Comparison of ENCODE assay signal across 8 cellular contexts in the genomic region with DNA sequence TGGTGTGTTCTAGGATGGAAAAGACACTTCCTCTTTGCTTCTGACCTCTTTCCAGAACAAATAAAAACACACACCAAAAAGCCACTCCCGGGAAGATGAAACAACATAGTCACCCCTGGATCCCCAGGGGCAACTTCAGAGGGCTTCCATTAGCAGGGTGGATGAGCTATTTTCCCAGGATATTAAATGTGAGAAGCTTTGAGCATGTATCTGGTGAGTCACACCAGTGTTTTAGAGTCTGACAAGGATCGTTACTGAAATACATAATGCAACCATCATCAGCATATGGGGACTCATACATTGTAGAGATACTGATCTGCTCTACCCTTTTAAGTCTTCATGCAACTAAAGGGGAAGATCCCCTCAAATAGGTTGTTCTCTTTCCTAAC.
DNase-seq lines count a peak whose midpoint lies in the region; ATAC-seq, FAIRE-seq and TF ChIP-seq lines count a peak whose summit lies in the region.
"Had no signal": no experiment of that assay in that cellular context is flagged by ENCODE, and none has a peak within 500 bp of the region (broad histone marks: within the 10 kb centered on the region; RNA-seq: fewer than 3 reads in every experiment).

No MANE protein-coding gene starts in this region.

- TF ChIP-seq POLR2A in HepG2 (IDR thresholded peaks at IDR 0.05; ENCODE audit: insufficient read depth in 1 of 2, low read depth in 2 of 2, low read length in 2 of 2) = no peak

- in situ Hi-C loops in HepG2 (cut with HindIII; ENCODE audit: extremely low pct_ligation_motif_present, low pct_unique_long_range_greater_than_20kb) = no loop called here

- H3K4me1 ChIP-seq in HepG2 (ENCODE audit: insufficient read depth, low read length) = no peaks in the 10 kb centered on the region

- H3K27ac ChIP-seq in RWPE1 (no peak overlapping the region), HepG2 (ENCODE audit: extremely low read length, insufficient read depth, low read length) (no peak overlapping the region)

- CTCF ChIA-PET in RWPE1 (lab: Yijun Ruan, JAX) (no interaction called here), HepG2 (lab: Yijun Ruan, JAX; ENCODE audit: low intra/inter-chr PET ratio, low total read pairs) (no interaction called here)

- H3K9me3 ChIP-seq in HepG2 (ENCODE audit: low read length) = no peaks in the 10 kb centered on the region

- no peak for TF ChIP-seq CTCF in RWPE1 (conservative IDR thresholded peaks at IDR 0.05; ENCODE audit: low read depth)
- no peak for TF ChIP-seq CTCF in epithelial cell of esophagus (IDR thresholded peaks at IDR 0.05; ENCODE audit: insufficient read depth, low read depth, low read length, missing control alignments)
- TF ChIP-seq CTCF in HepG2 (CRISPR knock-in tag; IDR thresholded peaks at IDR 0.05) = no peak

- no peak overlapping the region for H2AFZ ChIP-seq in HepG2 (ENCODE audit: low read length)

- no TSS peak for BruUV-seq in HepG2 (replicated peaks; lab: Mats Ljungman, UMichigan)

- TF ChIP-seq RAD21 in HepG2 (CRISPR knock-in tag; IDR thresholded peaks at IDR 0.05) = no peak

- POLR2A ChIA-PET in RWPE1 (lab: Yijun Ruan, JAX; ENCODE audit: low non-redundant PET) = no interaction called here
- POLR2A ChIA-PET in HepG2 (lab: Yijun Ruan, JAX) = interaction anchor here (0.5 kb wide), 1 partner anchor 16 kb away, joined by 3 read pairs; no protein-coding TSS in a partner anchor

- no peak overlapping the region for H3K4me2 ChIP-seq in HepG2 (ENCODE audit: low read depth, low read length)

- H3K27me3 ChIP-seq in HepG2 (ENCODE audit: control insufficient read depth in 1 of 2, insufficient read depth in 2 of 2, low read length in 2 of 2) = peaks cover 0 to 6% of the 10 kb centered on the region in 2 experiments; a peak in 2 of 5 replicates

- peak; percentile 58 for ATAC-seq in sciatic nerve
- ATAC-seq in HepG2 = no peak

- no peaks in the 10 kb centered on the region for H4K20me1 ChIP-seq in HepG2 (ENCODE audit: insufficient read depth, low read length)

- no peaks in the 10 kb centered on the region for H3K36me3 ChIP-seq in HepG2 (replicated peaks in 1 of 2; ENCODE audit: control insufficient read depth in 1 of 2, insufficient read depth in 2 of 2, low read length in 2 of 2)

- no peak overlapping the region for H3K4me3 ChIP-seq in epithelial cell of esophagus (ENCODE audit: low read length)
- no peak overlapping the region for H3K4me3 ChIP-seq in HepG2 (replicated peaks in 1 of 3; ENCODE audit: insufficient read depth in 1 of 3, low read depth in 2 of 3, low read length in 3 of 3)

- DNase-seq in HCEC 1CT (peak; percentile 79), RWPE1 (ENCODE audit: low spot score) (peak; percentile 42), epithelial cell of esophagus (ENCODE audit: low read depth) (peak; percentile 78), sciatic nerve (ENCODE audit: low spot score) (no peak), mucosa of gallbladder (ENCODE audit: low spot score) (no peak), HepG2 (ENCODE audit: low spot score) (no peak)
- DNase-seq in activated CD4-positive, alpha-beta T cell treated with anti-CD3 and anti-CD28 coated beads for 4 hours = no peak
- DNase-seq: MM.1S had no signal

- no peaks in the 10 kb centered on the region for H3K79me2 ChIP-seq in HepG2 (ENCODE audit: insufficient read depth, low read length)

- no peak overlapping the region for H3K9ac ChIP-seq in HepG2 (ENCODE audit: insufficient read depth, low read depth, low read length)

- TF ChIP-seq EP300 in HepG2 (IDR thresholded peaks at IDR 0.05; ENCODE audit: low read depth in 2 of 2, low read length in 2 of 2) (no peak), HepG2 (CRISPR knock-in tag; IDR thresholded peaks at IDR 0.05; ENCODE audit: borderline replicate concordance) (no peak)

- FAIRE-seq in HepG2 (lab: Jason Lieb, UNC) = no peak

- WGBS in HepG2 (ENCODE audit: low lambda C conversion rate) = 8% methylated on average over 2 of the region's 2 CpGs

- intact Hi-C loops in sciatic nerve (cut with DNase I) = no loop called here
- intact Hi-C loops in HepG2 (cut with micrococcal nuclease; ENCODE audit: unreplicated experiment) = no loop called here

TF ChIP-seq in HepG2, 621 proteins besides CTCF, POLR2A, EP300 and RAD21:
- TF ChIP-seq SIX4 (CRISPR knock-in tag; IDR thresholded peaks at IDR 0.05) = no peak

Comparison
In these comparisons a context has a peak if more than half of its experiments do, and no peak if none do; other contexts are left out.
1. DNase-seq: peak in HCEC 1CT (single experiment), RWPE1 (single experiment) and epithelial cell of esophagus (single experiment); none in sciatic nerve (single experiment), mucosa of gallbladder (single experiment), activated CD4-positive, alpha-beta T cell treated with anti-CD3 and anti-CD28 coated beads for 4 hours (0 of 2) and HepG2 (single experiment).